ENCODE assay signal across 27 cellular contexts in the genomic region with DNA sequence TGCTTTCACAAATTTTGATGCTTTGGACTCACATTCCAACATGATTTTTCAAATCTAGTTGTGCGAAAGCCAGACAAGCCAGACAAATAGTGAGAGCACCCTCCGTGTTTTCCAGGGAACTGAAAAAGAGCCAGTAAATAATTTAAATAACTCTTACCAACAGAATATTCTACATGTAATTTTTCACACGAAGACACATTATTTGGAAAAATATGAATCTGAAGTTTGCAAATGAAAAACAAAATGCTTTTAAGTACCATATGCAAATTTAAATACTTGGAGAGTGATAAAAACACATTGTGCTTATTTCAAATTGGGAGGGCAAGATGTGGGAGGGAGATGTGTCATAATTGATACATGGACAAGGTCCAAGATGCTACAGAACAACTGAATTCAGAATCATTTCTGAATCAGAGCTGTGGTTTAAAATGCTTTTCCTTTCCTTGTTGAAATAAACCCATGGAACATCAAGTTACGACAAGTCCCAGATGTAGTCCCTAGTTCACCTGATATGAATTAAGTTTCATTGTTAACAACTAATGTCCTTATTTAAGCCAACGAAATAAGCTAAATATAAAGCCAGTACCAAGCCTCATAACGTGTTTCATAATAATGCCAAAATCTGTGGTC.
DNase-seq lines count a peak whose midpoint lies in the region; ATAC-seq and TF ChIP-seq lines count a peak whose summit lies in the region.
"Had no signal": no experiment of that assay in that cellular context is flagged by ENCODE, and none has a peak within 500 bp of the region (broad histone marks: within the 10 kb centered on the region; RNA-seq: fewer than 3 reads in every experiment).

No MANE protein-coding gene starts in this region.

- H3K4me3 ChIP-seq in fibroblast of pulmonary artery (replicated peaks; ENCODE audit: low read depth, low read length): no peak overlapping the region
- no peak overlapping the region for H3K4me3 ChIP-seq in sigmoid colon
- H3K4me3 ChIP-seq: heart right ventricle, left lung, MG63, SK-N-MC, transverse colon had no signal

- intact Hi-C loops in Right ventricle myocardium inferior (cut with DNase I) (no loop called here), sigmoid colon (cut with DNase I) (no loop called here)

- TF ChIP-seq POLR2A in sigmoid colon (IDR thresholded peaks at IDR 0.05): no peak

- peak; percentile 58 for DNase-seq in HS-5 (ENCODE audit: low read depth)
- DNase-seq in astrocyte of the hippocampus (ENCODE audit: low read depth, low spot score): peak; percentile 36
- DNase-seq in fibroblast of pulmonary artery (ENCODE audit: low read depth): peak; percentile 1
- peak; percentile 6 for DNase-seq in stromal cell of bone marrow (ENCODE audit: low read depth)
- DNase-seq in Right ventricle myocardium inferior (ENCODE audit: missing footprints): no peak
- no peak for DNase-seq in sigmoid colon
- no peak for DNase-seq in Ammon's horn (ENCODE audit: low spot score)
- DNase-seq: activated CD4-positive, alpha-beta T cell treated with anti-CD3 and anti-CD28 coated beads for 4 hours; activated gamma-delta T cell treated with Interleukin-2 at 50 U/mL for 16 hours; activated naive CD8-positive, alpha-beta T cell treated with anti-CD3 and anti-CD28 coated beads, Interleukin-2, amount 50 U/mL, for 24 hours; activated T-cell treated with anti-CD3 and anti-CD28 coated beads, Interleukin-2, amount 50 U/mL, for 24 hours; cortex of kidney; heart right ventricle; HFFc6; left lung; MG63; midbrain; naive thymus-derived CD8-positive, alpha-beta T cell; NCI-H1417 treated with DMSO at 0.1 percent for 48 hours; NCI-H510A; retina; stimulated activated naive CD8-positive, alpha-beta T cell treated with anti-CD3 and anti-CD28 coated beads, Interleukin-15, Interleukin-2, amounts not matched to agents 100 U/mL and 50 U/mL, for 24 hours; T-helper 2 cell; transverse colon had no signal

- no peak overlapping the region for H3K27ac ChIP-seq in sigmoid colon
- H3K27ac ChIP-seq: C4-2B, heart right ventricle, left lung, SK-N-MC, transverse colon had no signal

- no peaks in the 10 kb centered on the region for H3K9me3 ChIP-seq in sigmoid colon
- H3K9me3 ChIP-seq: heart right ventricle, left lung, MG63, transverse colon had no signal

- no peaks in the 10 kb centered on the region for H3K36me3 ChIP-seq in sigmoid colon
- H3K36me3 ChIP-seq: heart right ventricle, left lung, MG63, transverse colon had no signal

- WGBS in sigmoid colon, 2 donors: 72 to 76% methylated on average over 6 of the region's 6 CpGs

- no peak for TF ChIP-seq EP300 in sigmoid colon (IDR thresholded peaks at IDR 0.05)

- H3K4me1 ChIP-seq in sigmoid colon: no peaks in the 10 kb centered on the region
- H3K4me1 ChIP-seq: left lung, transverse colon had no signal

- no peak for ATAC-seq in HG02642 (IDR thresholded peaks at IDR 0.05; ENCODE audit: poor library complexity, unreplicated experiment)
- no peak for ATAC-seq in Right ventricle myocardium inferior
- ATAC-seq: activated naive CD8-positive, alpha-beta T cell treated with anti-CD3 and anti-CD28 coated beads, Interleukin-2, amount 50 U/mL, for 24 hours; heart right ventricle; left lung; naive thymus-derived CD8-positive, alpha-beta T cell; stimulated activated naive CD8-positive, alpha-beta T cell treated with anti-CD3 and anti-CD28 coated beads, Interleukin-15, Interleukin-2, amounts not matched to agents 100 U/mL and 50 U/mL, for 24 hours had no signal

- H3K27me3 ChIP-seq in sigmoid colon: no peaks in the 10 kb centered on the region
- H3K27me3 ChIP-seq: heart right ventricle, left lung, transverse colon had no signal

- TF ChIP-seq CTCF in fibroblast of pulmonary artery (IDR thresholded peaks at IDR 0.05; ENCODE audit: low read length, missing control alignments) (no peak), sigmoid colon (IDR thresholded peaks at IDR 0.05) (no peak)

Comparison
In these comparisons a context has a peak if more than half of its experiments do, and no peak if none do; other contexts are left out.
1. DNase-seq: peak in HS-5 (single experiment), astrocyte of the hippocampus (single experiment), fibroblast of pulmonary artery (single experiment) and stromal cell of bone marrow (single experiment); none in Right ventricle myocardium inferior (single experiment), sigmoid colon (single experiment) and Ammon's horn (single experiment).